Comparison of ENCODE assay signal across 14 cellular contexts in the genomic region with DNA sequence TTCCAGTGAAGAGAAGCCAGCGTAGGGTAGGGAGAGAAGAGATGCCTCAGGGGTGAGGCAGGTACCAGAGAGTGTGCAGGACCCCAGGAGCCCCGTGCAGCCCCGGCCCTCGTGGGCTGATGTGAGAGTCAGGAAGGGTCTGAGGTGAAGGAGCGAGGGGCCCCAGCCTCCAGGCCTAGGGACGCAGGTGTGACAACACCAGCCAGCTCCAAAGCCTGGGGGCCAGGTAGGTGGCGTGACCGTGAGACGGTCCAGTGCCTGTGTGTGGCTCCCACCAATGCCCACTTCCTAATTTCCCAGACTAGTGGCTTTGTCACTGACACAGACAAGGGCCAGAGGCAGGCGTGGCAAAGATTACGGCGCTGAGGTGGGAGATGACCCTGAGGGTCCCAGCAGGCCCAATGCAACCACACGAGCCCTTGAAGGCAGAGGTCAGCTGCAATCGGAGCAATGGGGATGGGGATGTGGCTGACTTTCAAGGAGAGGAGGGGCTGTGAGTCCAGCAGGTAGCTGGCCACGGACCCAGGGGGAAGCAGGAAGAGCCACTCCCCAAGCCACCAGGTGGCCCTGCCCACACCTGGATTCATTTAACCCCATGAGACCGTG.
DNase-seq lines count a peak whose midpoint lies in the region; ATAC-seq and TF ChIP-seq lines count a peak whose summit lies in the region.
"Had no signal": no experiment of that assay in that cellular context is flagged by ENCODE, and none has a peak within 500 bp of the region (broad histone marks: within the 10 kb centered on the region; RNA-seq: fewer than 3 reads in every experiment).

No MANE protein-coding gene starts in this region.

- H3K18ac ChIP-seq in H9 (ENCODE audit: insufficient read length, low read depth, low read length): no peak overlapping the region

- H3K9me3 Mint-ChIP-seq in H9: no peaks in the 10 kb centered on the region
- no peaks in the 10 kb centered on the region for H3K9me3 Mint-ChIP-seq in activated CD4-positive, alpha-beta memory T cell treated with anti-CD3 and anti-CD28 coated beads, Interleukin-2, amount 10 ng/mL, durations not matched to agents 7 days and 5 days
- H3K9me3 Mint-ChIP-seq: CD8-positive, alpha-beta T cell; IgD-negative memory B cell had no signal

- no peak overlapping the region for H3K14ac ChIP-seq in H9 (ENCODE audit: insufficient read depth, low read length)

- H3K4ac ChIP-seq in H9 (ENCODE audit: low read depth, low read length): no peak overlapping the region

- POLR2A ChIA-PET in activated CD4-positive, alpha-beta memory T cell treated with anti-CD3 and anti-CD28 coated beads, Interleukin-2, amount 10 ng/mL, durations not matched to agents 7 days and 5 days (lab: Charles Lee): no interaction called here

- H2BK12ac ChIP-seq in H9 (ENCODE audit: insufficient read length, low read depth, low read length): no peak overlapping the region

- no peaks in the 10 kb centered on the region for H3K79me2 ChIP-seq in H9 (ENCODE audit: insufficient read depth, low read length)

- H2BK20ac ChIP-seq in H9 (ENCODE audit: low read depth, low read length, poor library complexity, severe bottlenecking): no peak overlapping the region

- H4K20me1 ChIP-seq in H9 (ENCODE audit: control insufficient read depth, insufficient read depth, insufficient read length): no peaks in the 10 kb centered on the region

- H3K4me3 ChIP-seq in coronary artery (no peak overlapping the region), upper lobe of right lung (no peak overlapping the region)
- H3K4me3 ChIP-seq: A549 had no signal

- H4K8ac ChIP-seq in H9 (replicated peaks; ENCODE audit: insufficient read length, low read depth, low read length): no peak overlapping the region

- H2BK5ac ChIP-seq in H9 (ENCODE audit: insufficient read length, low read length): no peak overlapping the region

- H3K36me3 Mint-ChIP-seq in H9 (ENCODE audit: insufficient read depth in 1 of 3, low read depth in 3 of 3): no peaks in the 10 kb centered on the region; a peak in 1 of 7 replicates
- H3K36me3 Mint-ChIP-seq in activated CD4-positive, alpha-beta memory T cell treated with anti-CD3 and anti-CD28 coated beads, Interleukin-2, amount 10 ng/mL, durations not matched to agents 7 days and 5 days (ENCODE audit: low read depth): no peaks in the 10 kb centered on the region
- H3K36me3 Mint-ChIP-seq: CD14-positive monocyte; CD8-positive, alpha-beta T cell; IgD-negative memory B cell had no signal

- H3K27ac Mint-ChIP-seq in H9: no peak overlapping the region; a peak in 1 of 7 replicates
- no peak overlapping the region for H3K27ac Mint-ChIP-seq in activated CD4-positive, alpha-beta memory T cell treated with anti-CD3 and anti-CD28 coated beads, Interleukin-2, amount 10 ng/mL, durations not matched to agents 7 days and 5 days
- H3K27ac Mint-ChIP-seq: CD8-positive, alpha-beta T cell; IgD-negative memory B cell had no signal

- CTCF ChIA-PET in activated CD4-positive, alpha-beta memory T cell treated with anti-CD3 and anti-CD28 coated beads, Interleukin-2, amount 10 ng/mL, durations not matched to agents 7 days and 5 days (lab: Charles Lee): no interaction called here

- WGBS in H9 (ENCODE audit: extremely low coverage, insufficient read length, low lambda C conversion rate): no CpG with 5 or more reads among the region's 16 CpGs

- no peaks in the 10 kb centered on the region for H3K23me2 ChIP-seq in H9 (ENCODE audit: insufficient read length, low read depth, low read length, poor library complexity, severe bottlenecking)

- intact Hi-C loops in upper lobe of right lung (cut with DNase I): no loop called here

- H3K27me3 ChIP-seq in H9 (ENCODE audit: insufficient read depth, low read length) (no peaks in the 10 kb centered on the region; the same call in 1 of the 2 replicates), upper lobe of right lung (peaks cover 6% of the 10 kb centered on the region)

- no peak overlapping the region for H3T11ph ChIP-seq in H9 (ENCODE audit: low read length)

- H3K23ac ChIP-seq in H9 (ENCODE audit: insufficient read length, low read depth, low read length): no peak overlapping the region

- no peak overlapping the region for H3K56ac ChIP-seq in H9 (ENCODE audit: insufficient read length, low read depth, low read length)

- no peak overlapping the region for H2BK15ac ChIP-seq in H9 (ENCODE audit: low read depth, low read length)

- H2AK5ac ChIP-seq in H9 (ENCODE audit: insufficient read length, low read length): no peak overlapping the region

- no peak overlapping the region for H4K91ac ChIP-seq in H9 (ENCODE audit: insufficient read length, low read depth, low read length)

- H3K4me3 Mint-ChIP-seq in H9: no peak overlapping the region
- no peak overlapping the region for H3K4me3 Mint-ChIP-seq in activated CD4-positive, alpha-beta memory T cell treated with anti-CD3 and anti-CD28 coated beads, Interleukin-2, amount 10 ng/mL, durations not matched to agents 7 days and 5 days
- H3K4me3 Mint-ChIP-seq: CD14-positive monocyte; CD8-positive, alpha-beta T cell; IgD-negative memory B cell had no signal

- H2BK120ac ChIP-seq in H9 (ENCODE audit: low read depth, low read length, poor library complexity, severe bottlenecking): no peak overlapping the region

- no peak overlapping the region for H2AFZ ChIP-seq in H9 (ENCODE audit: low read length)

- no peak overlapping the region for H4K5ac ChIP-seq in H9 (ENCODE audit: insufficient read length, low read depth, low read length)

- H3K4me1 ChIP-seq in H9 (ENCODE audit: insufficient read depth, low read length) (no peaks in the 10 kb centered on the region; the same call in 1 of the 2 replicates), upper lobe of right lung (no peaks in the 10 kb centered on the region)
- H3K4me1 ChIP-seq: A549 had no signal

- H3K79me1 ChIP-seq in H9 (ENCODE audit: insufficient read depth, low read depth, low read length, poor library complexity, severe bottlenecking): no peaks in the 10 kb centered on the region

- no peak overlapping the region for H3K9ac ChIP-seq in H9 (ENCODE audit: extremely low read depth, insufficient read length, low read length)

- peaks cover 37% of the 10 kb centered on the region for H3K27me3 Mint-ChIP-seq in H9 (ENCODE audit: low read depth)
- no peaks in the 10 kb centered on the region for H3K27me3 Mint-ChIP-seq in activated CD4-positive, alpha-beta memory T cell treated with anti-CD3 and anti-CD28 coated beads, Interleukin-2, amount 10 ng/mL, durations not matched to agents 7 days and 5 days

- no peak overlapping the region for H3K4me2 ChIP-seq in H9 (ENCODE audit: insufficient read depth, insufficient read length, low read length)
- H3K4me2 ChIP-seq: A549 had no signal

- H3K27ac ChIP-seq in H9 (ENCODE audit: insufficient read length, low read depth, low read length) (no peak overlapping the region), coronary artery (no peak overlapping the region), upper lobe of right lung (no peak overlapping the region)
- H3K27ac ChIP-seq: A549 had no signal

- no peaks in the 10 kb centered on the region for H3K9me3 ChIP-seq in H9 (ENCODE audit: control insufficient read depth, low read depth, low read length)
- no peaks in the 10 kb centered on the region for H3K9me3 ChIP-seq in upper lobe of right lung
- H3K9me3 ChIP-seq: A549 had no signal

- TF ChIP-seq CTCF in H9 (conservative IDR thresholded peaks at IDR 0.05) (no peak), coronary artery (IDR thresholded peaks at IDR 0.05) (no peak), upper lobe of right lung (IDR thresholded peaks at IDR 0.05) (no peak)

- ATAC-seq in upper lobe of right lung: no peak
- ATAC-seq: A549; CD8-positive, alpha-beta T cell had no signal

- DNase-seq in H9: peak; percentile 21
- peak; percentile 29 for DNase-seq in coronary artery (ENCODE audit: low spot score)
- DNase-seq in mesenteric fat pad (ENCODE audit: low spot score): peak; percentile 73
- peak; percentile 45 for DNase-seq in upper lobe of right lung
- DNase-seq in activated CD4-positive, alpha-beta memory T cell treated with anti-CD3 and anti-CD28 coated beads, Interleukin-2, amount 10 ng/mL, durations not matched to agents 7 days and 5 days: no peak
- DNase-seq in activated naive CD4-positive, alpha-beta T cell treated with Interleukin-2 at 50 U/mL for 16 hours: no peak
- DNase-seq: CD8-positive, alpha-beta T cell; COR-L47; DMS153; DMS79 treated with DMSO at 0.1 percent for 48 hours; GDM1 had no signal

- H3K4me1 Mint-ChIP-seq in H9: peaks cover 28 to 43% of the 10 kb centered on the region in 2 experiments
- no peaks in the 10 kb centered on the region for H3K4me1 Mint-ChIP-seq in activated CD4-positive, alpha-beta memory T cell treated with anti-CD3 and anti-CD28 coated beads, Interleukin-2, amount 10 ng/mL, durations not matched to agents 7 days and 5 days

- no peaks in the 10 kb centered on the region for H3K36me3 ChIP-seq in upper lobe of right lung

Comparison
In these comparisons a context has a peak if more than half of its experiments do, and no peak if none do; other contexts are left out.
1. DNase-seq: peak in H9 (single experiment), coronary artery (single experiment), mesenteric fat pad (single experiment) and upper lobe of right lung (single experiment); none in activated CD4-positive, alpha-beta memory T cell treated with anti-CD3 and anti-CD28 coated beads, Interleukin-2, amount 10 ng/mL, durations not matched to agents 7 days and 5 days (single experiment) and activated naive CD4-positive, alpha-beta T cell treated with Interleukin-2 at 50 U/mL for 16 hours (single experiment).